2 cellular contexts compared by ENCODE assay signal in the genomic region with DNA sequence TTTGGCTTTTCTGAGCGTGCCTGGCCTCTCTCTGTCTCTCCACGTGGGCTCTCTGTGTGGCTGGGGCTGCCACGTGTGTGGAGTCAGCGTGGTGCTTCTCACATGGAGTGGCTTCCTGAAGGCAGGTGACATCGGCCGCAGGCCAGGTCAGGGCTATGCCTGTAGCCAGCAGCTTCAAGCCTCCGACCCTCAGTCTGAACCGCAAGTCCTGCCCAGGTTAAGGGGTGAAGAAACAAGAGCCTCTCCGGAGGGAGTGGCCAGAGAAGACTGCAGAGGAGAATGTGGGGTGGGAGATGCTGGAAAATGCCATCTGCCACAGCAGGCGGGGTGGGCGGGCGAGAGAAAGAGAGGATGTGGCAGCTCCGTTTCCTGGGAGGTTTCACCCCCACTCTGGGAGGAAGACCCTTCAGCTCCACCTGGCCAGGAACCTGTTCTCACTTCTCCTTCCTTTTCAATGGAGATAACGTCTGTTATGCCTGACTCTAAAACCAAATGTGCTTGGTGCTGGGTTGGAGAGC.
TF ChIP-seq lines count a peak whose summit lies in the region.

No MANE protein-coding gene starts in this region.

TF ChIP-seq in SK-N-SH, 30 proteins besides CTCF, POLR2A, EP300 and RAD21 (continued from another document):
- TF ChIP-seq, protein P1, sequence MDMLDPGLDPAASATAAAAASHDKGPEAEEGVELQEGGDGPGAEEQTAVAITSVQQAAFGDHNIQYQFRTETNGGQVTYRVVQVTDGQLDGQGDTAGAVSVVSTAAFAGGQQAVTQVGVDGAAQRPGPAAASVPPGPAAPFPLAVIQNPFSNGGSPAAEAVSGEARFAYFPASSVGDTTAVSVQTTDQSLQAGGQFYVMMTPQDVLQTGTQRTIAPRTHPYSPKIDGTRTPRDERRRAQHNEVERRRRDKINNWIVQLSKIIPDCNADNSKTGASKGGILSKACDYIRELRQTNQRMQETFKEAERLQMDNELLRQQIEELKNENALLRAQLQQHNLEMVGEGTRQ (IDR thresholded peaks at IDR 0.05; ENCODE audit: borderline replicate concordance, low read depth, low read length): no peak
- no peak for TF ChIP-seq REST (IDR thresholded peaks at IDR 0.05; ENCODE audit: low read depth, low read length)

TF ChIP-seq in SK-N-SH treated with all-trans-retinoic acid at 6 μM for 48 hours, 23 proteins besides CTCF, POLR2A, EP300 and RAD21 (continued from another document):
- TF ChIP-seq, protein P2, sequence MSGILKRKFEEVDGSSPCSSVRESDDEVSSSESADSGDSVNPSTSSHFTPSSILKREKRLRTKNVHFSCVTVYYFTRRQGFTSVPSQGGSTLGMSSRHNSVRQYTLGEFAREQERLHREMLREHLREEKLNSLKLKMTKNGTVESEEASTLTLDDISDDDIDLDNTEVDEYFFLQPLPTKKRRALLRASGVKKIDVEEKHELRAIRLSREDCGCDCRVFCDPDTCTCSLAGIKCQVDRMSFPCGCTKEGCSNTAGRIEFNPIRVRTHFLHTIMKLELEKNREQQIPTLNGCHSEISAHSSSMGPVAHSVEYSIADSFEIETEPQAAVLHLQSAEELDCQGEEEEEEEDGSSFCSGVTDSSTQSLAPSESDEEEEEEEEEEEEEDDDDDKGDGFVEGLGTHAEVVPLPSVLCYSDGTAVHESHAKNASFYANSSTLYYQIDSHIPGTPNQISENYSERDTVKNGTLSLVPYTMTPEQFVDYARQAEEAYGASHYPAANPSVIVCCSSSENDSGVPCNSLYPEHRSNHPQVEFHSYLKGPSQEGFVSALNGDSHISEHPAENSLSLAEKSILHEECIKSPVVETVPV (CRISPR knock-in tag; IDR thresholded peaks at IDR 0.05): no peak
- no peak for TF ChIP-seq PPARA (CRISPR knock-in tag; IDR thresholded peaks at IDR 0.05; ENCODE audit: borderline replicate concordance)
- TF ChIP-seq ZFP3 (CRISPR knock-in tag; IDR thresholded peaks at IDR 0.05): no peak
- no peak for TF ChIP-seq ZNF70 (CRISPR knock-in tag; IDR thresholded peaks at IDR 0.05)
TF ChIP-seq in SK-N-SH treated with all-trans-retinoic acid at 6 μM for 48 hours: peak in this region for 0.
